ENCODE assay signal across 21 cellular contexts in genomic region chr16:81060576-81061306, GRCh38. TPM values are rescaled to one million over a fixed set of nuclear protein-coding genes. Genes with fewer than 3 reads are reported as not detected.
DNase-seq lines count a peak whose midpoint lies in the region; ATAC-seq and TF ChIP-seq lines count a peak whose summit lies in the region.
"Had no signal": no experiment of that assay in that cellular context is flagged by ENCODE, and none has a peak within 500 bp of the region (broad histone marks: within the 10 kb centered on the region; RNA-seq: fewer than 3 reads in every experiment).

No MANE protein-coding gene starts in this region.

- H3K4me3 Mint-ChIP-seq in T-helper 17 cell: no peak overlapping the region
- no peak overlapping the region for H3K4me3 Mint-ChIP-seq in endodermal cell
- H3K4me3 Mint-ChIP-seq: CD8-positive, alpha-beta T cell had no signal

- no peaks in the 10 kb centered on the region for H3K79me1 ChIP-seq in mesenchymal stem cell (replicated peaks; ENCODE audit: low read length, poor library complexity, severe bottlenecking)

- no peak for ATAC-seq in T-helper 17 cell
- ATAC-seq: CD8-positive, alpha-beta T cell; Right ventricle myocardium inferior had no signal

- no peak overlapping the region for H3K14ac ChIP-seq in mesenchymal stem cell (ENCODE audit: low read length in 2 of 2)

- H3K36me3 ChIP-seq in endodermal cell (ENCODE audit: control insufficient read depth, insufficient read depth, low read length) (no peaks in the 10 kb centered on the region), mesenchymal stem cell (ENCODE audit: control insufficient read depth in 1 of 2, insufficient read depth in 2 of 2, low read depth in 1 of 2, low read length in 2 of 2) (peaks cover 0 to 3% of the 10 kb centered on the region in 2 experiments)
- H3K36me3 ChIP-seq: HAP-1, SJSA1 had no signal

- H2AK5ac ChIP-seq in mesenchymal stem cell (ENCODE audit: low read length, severe bottlenecking): no peak overlapping the region

- no peak overlapping the region for H3K4ac ChIP-seq in mesenchymal stem cell (ENCODE audit: low read depth in 1 of 2, low read length in 2 of 2)

- H3K4me3 ChIP-seq in endodermal cell (ENCODE audit: low read length): no peak overlapping the region
- H3K4me3 ChIP-seq in mesenchymal stem cell (ENCODE audit: insufficient read depth in 1 of 2, low read depth in 1 of 2, low read length in 2 of 2): no peak overlapping the region
- H3K4me3 ChIP-seq: HAP-1, SJSA1 had no signal

- H3K4me1 Mint-ChIP-seq in T-helper 17 cell (no peaks in the 10 kb centered on the region), endodermal cell (no peaks in the 10 kb centered on the region)

- no peak overlapping the region for H3K18ac ChIP-seq in mesenchymal stem cell (ENCODE audit: low read depth in 1 of 2, low read length in 2 of 2)

- no peak overlapping the region for H4K91ac ChIP-seq in mesenchymal stem cell (ENCODE audit: low read length)

- H2BK15ac ChIP-seq in mesenchymal stem cell (ENCODE audit: low read depth, poor library complexity, severe bottlenecking): no peak overlapping the region

- H3K27ac Mint-ChIP-seq in T-helper 17 cell: peak overlapping the region; percentile 47
- H3K27ac Mint-ChIP-seq in endodermal cell: peak overlapping the region; percentile 26
- H3K27ac Mint-ChIP-seq: CD8-positive, alpha-beta T cell had no signal

- H3K9ac ChIP-seq in endodermal cell (ENCODE audit: extremely low read depth, low read length, poor library complexity, severe bottlenecking) (no peak overlapping the region), mesenchymal stem cell (ENCODE audit: low read length) (no peak overlapping the region)

- H3K23ac ChIP-seq in mesenchymal stem cell (ENCODE audit: low read length in 2 of 2): no peak overlapping the region

- H2BK12ac ChIP-seq in mesenchymal stem cell (ENCODE audit: low read length in 2 of 2): no peak overlapping the region

- H4K8ac ChIP-seq in mesenchymal stem cell (ENCODE audit: low read length): no peak overlapping the region

- TF ChIP-seq CTCF in endodermal cell (conservative IDR thresholded peaks at IDR 0.05): no peak

- DNase-seq in DMS 273 (lab: John Stamatoyannopoulos, UW; ENCODE audit: unreplicated experiment) (peak; percentile 5), DMS 273 treated with DMSO at 0.1 percent for 48 hours (lab: John Stamatoyannopoulos, UW) (no peak), T-helper 17 cell (no peak), endodermal cell (no peak), ecto neural progenitor cell (ENCODE audit: low spot score) (no peak), kidney glomerular epithelial cell (lab: John Stamatoyannopoulos, UW) (no peak), amniotic stem cell (lab: John Stamatoyannopoulos, UW) (no peak), mesenchymal stem cell (no peak)
- DNase-seq: ACHN; CD8-positive, alpha-beta T cell; GF-D8; IMR-90; NCI-H1105; NCI-H146; NCI-H2029 treated with DMSO at 0.1 percent for 48 hours; NCI-H345; NCI-H524 treated with DMSO at 0.1 percent for 48 hours had no signal

- H3K9me3 ChIP-seq in T-helper 17 cell (ENCODE audit: control insufficient read depth, low read length, poor library complexity, severe bottlenecking) (no peaks in the 10 kb centered on the region), endodermal cell (ENCODE audit: control insufficient read depth, low read length) (no peaks in the 10 kb centered on the region), mesenchymal stem cell (ENCODE audit: control insufficient read depth, low read length) (no peaks in the 10 kb centered on the region)
- H3K9me3 ChIP-seq: HAP-1, SJSA1 had no signal

- H2AFZ ChIP-seq in mesenchymal stem cell (ENCODE audit: low read depth, low read length): no peak overlapping the region

- 88 to 90% methylated on average over 13 to 14 of the region's 14 CpGs for WGBS in endodermal cell (ENCODE audit: insufficient coverage in 1 of 2, insufficient read length in 1 of 2), 2 experiments
- 96% methylated on average over 14 of the region's 14 CpGs for WGBS in mesenchymal stem cell

- H3K4me1 ChIP-seq in endodermal cell (ENCODE audit: control insufficient read depth, insufficient read depth, low read length): no peaks in the 10 kb centered on the region
- H3K4me1 ChIP-seq in mesenchymal stem cell (ENCODE audit: control insufficient read depth, insufficient read depth, low read depth, low read length): no peaks in the 10 kb centered on the region
- H3K4me1 ChIP-seq: HAP-1, SJSA1 had no signal

- H3K27me3 Mint-ChIP-seq in T-helper 17 cell: peaks cover 4% of the 10 kb centered on the region
- H3K27me3 Mint-ChIP-seq in endodermal cell (ENCODE audit: insufficient read depth): no peaks in the 10 kb centered on the region

- no peaks in the 10 kb centered on the region for H3K36me3 Mint-ChIP-seq in T-helper 17 cell (ENCODE audit: low read depth)
- H3K36me3 Mint-ChIP-seq in endodermal cell (ENCODE audit: low read depth): peaks cover 10% of the 10 kb centered on the region
- H3K36me3 Mint-ChIP-seq: CD8-positive, alpha-beta T cell had no signal

- no peak overlapping the region for H2BK5ac ChIP-seq in mesenchymal stem cell (ENCODE audit: low read depth, low read length, poor library complexity, severe bottlenecking)

- H3K4me2 ChIP-seq in mesenchymal stem cell (ENCODE audit: low read length, poor library complexity, severe bottlenecking): no peak overlapping the region

- H3K27me3 ChIP-seq in endodermal cell (ENCODE audit: control insufficient read depth, insufficient read depth, low read length, poor library complexity, severe bottlenecking) (no peaks in the 10 kb centered on the region), mesenchymal stem cell (ENCODE audit: control insufficient read depth in 1 of 2, insufficient read depth in 1 of 2, low read length in 2 of 2) (no peaks in the 10 kb centered on the region)
- H3K27me3 ChIP-seq: SJSA1 had no signal

- H2BK120ac ChIP-seq in mesenchymal stem cell (ENCODE audit: low read depth, low read length): no peak overlapping the region

- no peaks in the 10 kb centered on the region for H3K9me3 Mint-ChIP-seq in endodermal cell
- H3K9me3 Mint-ChIP-seq: CD8-positive, alpha-beta T cell had no signal

- H3K27ac ChIP-seq in endodermal cell (ENCODE audit: low read depth, low read length): no peak overlapping the region
- H3K27ac ChIP-seq in mesenchymal stem cell (ENCODE audit: low read length, poor library complexity, severe bottlenecking): no peak overlapping the region
- H3K27ac ChIP-seq: 22Rv1, SJSA1 had no signal

RNA-seq across cellular contexts. Expression of gene C16orf46, which starts 16.3 kb away (rescaled TPM):
- under 1 TPM in 1 of 2 donors, not detected in 1; 0.37 TPM for total RNA-seq in T-helper 17 cell
- total RNA-seq in endodermal cell: 1 to 10 TPM; 2.9 to 3.9 TPM
- 3.2 TPM for polyA plus RNA-seq in endodermal cell (2013, experiment 1 of 2)
- 2.9 TPM for polyA plus RNA-seq in endodermal cell (2013, experiment 2 of 2)
- polyA plus RNA-seq in mesenchymal stem cell (2013, experiment 1 of 2): 0.79 TPM
- 1.1 TPM for polyA plus RNA-seq in mesenchymal stem cell (2013, experiment 2 of 2)

RNA-seq across cellular contexts. Expression of gene ATMIN, which starts 25.1 kb away (rescaled TPM):
- total RNA-seq in T-helper 17 cell (10 to 100 TPM; 31.3 to 31.5 TPM), endodermal cell (10 to 100 TPM; 45.7 to 53.6 TPM)
- polyA plus RNA-seq in endodermal cell (2013, experiment 1 of 2): 56.0 TPM
- 54.3 TPM for polyA plus RNA-seq in endodermal cell (2013, experiment 2 of 2)
- polyA plus RNA-seq in mesenchymal stem cell (2013, experiment 1 of 2): 29.0 TPM
- 29.6 TPM for polyA plus RNA-seq in mesenchymal stem cell (2013, experiment 2 of 2)

RNA-seq across cellular contexts. Expression of gene GCSH, which starts 35.5 kb away (rescaled TPM):
- total RNA-seq in T-helper 17 cell (1 to 10 TPM; 1.7 to 2.2 TPM), endodermal cell (100 to 1,000 TPM; 109 to 118 TPM)
- polyA plus RNA-seq in endodermal cell (2013, experiment 1 of 2): 96.8 TPM
- polyA plus RNA-seq in endodermal cell (2013, experiment 2 of 2): 109 TPM
- 31.2 TPM for polyA plus RNA-seq in mesenchymal stem cell (2013, experiment 1 of 2)
- polyA plus RNA-seq in mesenchymal stem cell (2013, experiment 2 of 2): 36.8 TPM

RNA-seq across cellular contexts. Expression of gene CENPN, which starts 53.7 kb away (rescaled TPM):
- total RNA-seq in T-helper 17 cell (10 to 100 TPM in 1 of 2 donors, 1 to 10 TPM in 1; 8.8 to 14.8 TPM), endodermal cell (10 to 100 TPM; 45.1 to 52.8 TPM)
- 53.6 TPM for polyA plus RNA-seq in endodermal cell (2013, experiment 1 of 2)
- 55.8 TPM for polyA plus RNA-seq in endodermal cell (2013, experiment 2 of 2)
- polyA plus RNA-seq in mesenchymal stem cell (2013, experiment 1 of 2): 14.6 TPM
- polyA plus RNA-seq in mesenchymal stem cell (2013, experiment 2 of 2): 10.3 TPM

RNA-seq across cellular contexts. Expression of gene CMC2, which starts 54.1 kb away (rescaled TPM):
- 10 to 100 TPM; 78.3 to 86.6 TPM for total RNA-seq in T-helper 17 cell
- 100 to 1,000 TPM in 1 of 2 donors, 10 to 100 TPM in 1; 73.8 to 103 TPM for total RNA-seq in endodermal cell
- 127 TPM for polyA plus RNA-seq in endodermal cell (2013, experiment 1 of 2)
- 147 TPM for polyA plus RNA-seq in endodermal cell (2013, experiment 2 of 2)
- 98.2 TPM for polyA plus RNA-seq in mesenchymal stem cell (2013, experiment 1 of 2)
- polyA plus RNA-seq in mesenchymal stem cell (2013, experiment 2 of 2): 95.5 TPM

Comparison
In these comparisons a context has a peak if more than half of its experiments do, and no peak if none do; other contexts are left out.
1. RNA of gene GCSH, which starts 35.5 kb away (total RNA-seq): 109 to 118 TPM in endodermal cell; 1.7 to 2.2 TPM in T-helper 17 cell; every median in the first group is over 10 times any median in the second.